1 cellular context compared by ENCODE assay signal in the genomic region with DNA sequence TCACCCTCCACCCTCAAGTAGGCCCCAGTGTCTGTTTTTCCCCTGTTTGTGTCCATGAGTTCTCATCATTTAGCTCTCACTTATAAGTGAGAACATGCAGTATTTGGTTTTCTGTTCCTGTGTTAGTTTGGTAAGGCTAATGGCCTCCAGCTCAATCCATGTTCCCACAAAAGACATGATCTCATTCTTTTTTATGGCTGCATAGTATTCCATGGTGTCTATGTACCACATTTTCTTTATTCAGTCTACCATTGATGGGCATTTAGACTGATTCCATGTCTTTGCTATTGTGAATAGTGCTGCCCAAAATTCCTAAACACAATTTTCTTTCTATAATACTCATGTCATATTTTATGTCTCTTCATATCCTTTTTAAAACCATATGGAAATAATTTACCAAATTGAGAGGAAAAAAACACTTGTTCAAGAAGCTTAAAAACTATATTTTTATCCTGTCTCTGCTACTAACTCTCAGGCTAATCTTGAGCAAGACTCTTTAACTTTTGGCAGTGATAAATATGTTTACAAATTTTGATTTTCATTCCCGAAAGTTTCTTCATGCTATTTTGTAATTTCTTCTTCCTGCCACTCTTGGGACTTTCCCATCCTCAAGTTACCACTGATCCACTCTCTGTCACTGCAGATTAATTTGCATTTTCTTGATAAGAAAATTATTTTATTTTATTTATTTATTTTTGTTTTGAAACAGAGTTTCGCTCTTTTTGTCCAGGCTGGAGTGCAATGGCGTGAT.
TF ChIP-seq lines count a peak whose summit lies in the region.

No MANE protein-coding gene starts in this region.

TF ChIP-seq in IMR-90, 13 proteins besides CTCF, POLR2A, EP300 and RAD21:
- TF ChIP-seq BHLHE40 (IDR thresholded peaks at IDR 0.05; ENCODE audit: low read depth, low read length) (no peak), RCOR1 (IDR thresholded peaks at IDR 0.05; ENCODE audit: insufficient replicate concordance, low read length) (no peak), NFE2L2 (IDR thresholded peaks at IDR 0.05; ENCODE audit: low read depth, low read length) (no peak)
